Comparison of ENCODE assay signal across 17 cellular contexts in genomic region chr2:28173377-28173776, GRCh38.
"Had no signal": no experiment of that assay in that cellular context is flagged by ENCODE, and none has a peak within 500 bp of the region (broad histone marks: within the 10 kb centered on the region; RNA-seq: fewer than 3 reads in every experiment).

No MANE protein-coding gene starts in this region.

- ATAC-seq: lower lobe of right lung; naive thymus-derived CD8-positive, alpha-beta T cell; stimulated activated naive CD8-positive, alpha-beta T cell treated with anti-CD3 and anti-CD28 coated beads, Interleukin-15, amount 100 ng/mL, for 72 hours had no signal

- H3K27ac ChIP-seq: lower lobe of right lung, sigmoid colon, thoracic aorta had no signal

- H3K9me3 ChIP-seq: colonic mucosa, sigmoid colon had no signal

- H3K4me3 Mint-ChIP-seq: activated naive CD8-positive, alpha-beta T cell treated with anti-CD3 and anti-CD28 coated beads for 36 hours; naive thymus-derived CD8-positive, alpha-beta T cell; stimulated activated naive CD8-positive, alpha-beta T cell treated with anti-CD3 and anti-CD28 coated beads, Interleukin-15, amount 100 ng/mL, for 72 hours had no signal

- H3K4me1 Mint-ChIP-seq: activated naive CD8-positive, alpha-beta T cell treated with anti-CD3 and anti-CD28 coated beads for 36 hours; naive thymus-derived CD8-positive, alpha-beta T cell; stimulated activated naive CD8-positive, alpha-beta T cell treated with anti-CD3 and anti-CD28 coated beads, Interleukin-15, amount 100 ng/mL, for 72 hours had no signal

- DNase-seq: activated CD4-positive, alpha-beta T cell treated with anti-CD3 and anti-CD28 coated beads, Interleukin-2, amount 50 U/mL, for 4 hours; activated CD4-positive, CD25-positive, alpha-beta regulatory T cell treated with anti-CD3 and anti-CD28 coated beads, Interleukin-2, amount 50 U/mL, for 72 hours; activated gamma-delta T cell; activated naive CD8-positive, alpha-beta T cell treated with anti-CD3 and anti-CD28 coated beads for 36 hours; activated T-cell treated with anti-CD3 and anti-CD28 coated beads, Interleukin-2, amount 50 U/mL, for 48 hours; colonic mucosa; effector CD8-positive, alpha-beta T cell; hypothalamus; lower lobe of right lung; mucosa of descending colon; naive thymus-derived CD8-positive, alpha-beta T cell; nucleus accumbens; sigmoid colon; stimulated activated CD4-positive, alpha-beta T cell treated with anti-CD3 and anti-CD28 coated beads, Interleukin-4, amount 100 ng/mL, for 4 hours; stimulated activated naive CD8-positive, alpha-beta T cell treated with anti-CD3 and anti-CD28 coated beads, Interleukin-15, amount 100 ng/mL, for 72 hours; T-helper 2 cell had no signal

- H3K36me3 ChIP-seq: colonic mucosa, lower lobe of right lung, sigmoid colon, thoracic aorta had no signal

- H3K27me3 Mint-ChIP-seq: activated naive CD8-positive, alpha-beta T cell treated with anti-CD3 and anti-CD28 coated beads for 36 hours; naive thymus-derived CD8-positive, alpha-beta T cell; stimulated activated naive CD8-positive, alpha-beta T cell treated with anti-CD3 and anti-CD28 coated beads, Interleukin-15, amount 100 ng/mL, for 72 hours had no signal

- H3K27ac Mint-ChIP-seq: activated naive CD8-positive, alpha-beta T cell treated with anti-CD3 and anti-CD28 coated beads for 36 hours; naive thymus-derived CD8-positive, alpha-beta T cell had no signal

- H3K27me3 ChIP-seq: colonic mucosa, sigmoid colon had no signal

- H3K4me3 ChIP-seq: colonic mucosa, lower lobe of right lung, mucosa of descending colon, sigmoid colon, thoracic aorta had no signal

- H3K4me1 ChIP-seq: colonic mucosa, lower lobe of right lung, sigmoid colon had no signal
